Comparison of ENCODE assay signal across 36 cellular contexts in genomic region chr12:9130244-9130643, GRCh38. TPM values are rescaled to one million over a fixed set of nuclear protein-coding genes. Genes with fewer than 3 reads are reported as not detected.
"Had no signal": no experiment of that assay in that cellular context is flagged by ENCODE, and none has a peak within 500 bp of the region (broad histone marks: within the 10 kb centered on the region; RNA-seq: fewer than 3 reads in every experiment).

No MANE protein-coding gene starts in this region.

- H3K4me3 ChIP-seq: MG63 had no signal

- H3K9me3 ChIP-seq: MG63 had no signal

- DNase-seq: Karpas-422, Kasumi-1, MG63, MM.1S, MV-4-11, NCI-H1048, NCI-H1092, NCI-H1092 treated with DMSO at 0.1 percent for 48 hours, NCI-H1105, NCI-H1105 treated with DMSO at 0.1 percent for 48 hours, NCI-H1417, NCI-H1417 treated with DMSO at 0.1 percent for 48 hours, NCI-H1436, NCI-H1436 treated with DMSO at 0.1 percent for 48 hours, NCI-H146, NCI-H1694, NCI-H1694 treated with DMSO at 0.1 percent for 48 hours, NCI-H187, NCI-H187 treated with DMSO at 0.1 percent for 48 hours, NCI-H1930, NCI-H2029, NCI-H2029 treated with DMSO at 0.1 percent for 48 hours, NCI-H2081 treated with DMSO at 0.1 percent for 48 hours, NCI-H2107, NCI-H2171, NCI-H2171 treated with DMSO at 0.1 percent for 48 hours, NCI-H2227 treated with DMSO at 0.1 percent for 48 hours, NCI-H226, NCI-H345, NCI-H446, NCI-H446 treated with DMSO at 0.1 percent for 48 hours, NCI-H510A, NCI-H510A treated with DMSO at 0.1 percent for 48 hours, NCI-H524 had no signal

- H3K36me3 ChIP-seq: MG63 had no signal

- H3K27me3 ChIP-seq: MG63 had no signal

RNA-seq across cellular contexts. Expression of gene A2M, which starts 14.5 kb away (rescaled TPM):
- total RNA-seq: MCF 10A, NCI-H460 had no signal
